ENCODE assay signal across 1 cellular context in genomic region chr16:72228014-72228413, GRCh38.
TF ChIP-seq lines count a peak whose summit lies in the region.

No MANE protein-coding gene starts in this region.

TF ChIP-seq in GM23338, 12 proteins besides CTCF, POLR2A, EP300 and RAD21 (continued from another document):
- TF ChIP-seq EZH2 (IDR thresholded peaks at IDR 0.05; ENCODE audit: low read depth, unreplicated experiment): no peak
- no peak for TF ChIP-seq STAT1 (IDR thresholded peaks at IDR 0.05; ENCODE audit: unreplicated experiment)
- TF ChIP-seq REST (IDR thresholded peaks at IDR 0.05; ENCODE audit: unreplicated experiment): no peak
- TF ChIP-seq NANOG (IDR thresholded peaks at IDR 0.05; ENCODE audit: borderline replicate concordance): no peak
- TF ChIP-seq CREB1 (CRISPR knock-in tag; IDR thresholded peaks at IDR 0.05; ENCODE audit: low read depth): no peak
- TF ChIP-seq POLR2AphosphoS5 (IDR thresholded peaks at IDR 0.05; ENCODE audit: low read depth): no peak
- no peak for TF ChIP-seq EZH2phosphoT487 (IDR thresholded peaks at IDR 0.05; ENCODE audit: unreplicated experiment)
TF ChIP-seq in GM23338: peak in this region for 0.
